ENCODE assay signal across 8 cellular contexts in genomic region chr9:105694320-105694847, GRCh38. TPM values are rescaled to one million over a fixed set of nuclear protein-coding genes. Genes with fewer than 3 reads are reported as not detected.
DNase-seq lines count a peak whose midpoint lies in the region; ATAC-seq and TF ChIP-seq lines count a peak whose summit lies in the region.

Gene TMEM38B (plus strand): TSS chr9:105694541. CDS start chr9:105694661, 120 bp downstream.

- H3K27ac Mint-ChIP-seq in chondrocyte (ENCODE audit: unreplicated experiment), result peak within 1 kb of the TSS; percentile 88

- ATAC-seq in GM18873 (IDR thresholded peaks at IDR 0.05; ENCODE audit: low FRiP score, unreplicated experiment), result peak; percentile 42
- ATAC-seq in HG03103 (IDR thresholded peaks at IDR 0.05; ENCODE audit: low read depth, unreplicated experiment), result peak; percentile 61

- H3K27me3 Mint-ChIP-seq in chondrocyte (ENCODE audit: low read depth), result peaks cover 15% of the 10 kb centered on the region

- peak within 1 kb of the TSS; percentile 83 for H3K4me3 Mint-ChIP-seq in chondrocyte (ENCODE audit: unreplicated experiment)

- TF ChIP-seq CTCF in AG09319 (IDR thresholded peaks at IDR 0.05; ENCODE audit: low read depth, low read length), result no peak
- TF ChIP-seq CTCF in chondrocyte (IDR thresholded peaks at IDR 0.05), result no peak

- DNase-seq in AG09319 (ENCODE audit: extremely low read depth, low read depth) (peak; percentile 18), NCI-H2227 (lab: John Stamatoyannopoulos, UW; ENCODE audit: unreplicated experiment) (peak; percentile 85), chondrocyte (ENCODE audit: low spot score) (no peak), left kidney (ENCODE audit: low read depth, low spot score) (peak; percentile 94)
- DNase-seq in activated CD4-positive, CD25-positive, alpha-beta regulatory T cell treated with anti-CD3 and anti-CD28 coated beads, Interleukin-2, amount 50 U/mL, for 72 hours, result peak; percentile 86
- peak; percentile 70 for DNase-seq in stimulated activated CD4-positive, alpha-beta T cell treated with anti-CD3 and anti-CD28 coated beads, Interleukin-1b, Interleukin-23, amount 100 ng/mL, for 48 hours

- H3K4me1 Mint-ChIP-seq in chondrocyte (ENCODE audit: low read depth), result peaks cover 29% of the 10 kb centered on the region

- no peaks in the 10 kb centered on the region for H3K9me3 Mint-ChIP-seq in chondrocyte (ENCODE audit: low read depth)

- H3K36me3 Mint-ChIP-seq in chondrocyte (ENCODE audit: low read depth), result no peaks in the 10 kb centered on the region

RNA-seq across cellular contexts. Expression of gene TMEM38B, which starts in this region (rescaled TPM):
- 12.1 to 15.6 TPM (median 12.6 TPM) in 3 replicates for total RNA-seq in chondrocyte
